Comparison of ENCODE assay signal across 22 cellular contexts in the genomic region with DNA sequence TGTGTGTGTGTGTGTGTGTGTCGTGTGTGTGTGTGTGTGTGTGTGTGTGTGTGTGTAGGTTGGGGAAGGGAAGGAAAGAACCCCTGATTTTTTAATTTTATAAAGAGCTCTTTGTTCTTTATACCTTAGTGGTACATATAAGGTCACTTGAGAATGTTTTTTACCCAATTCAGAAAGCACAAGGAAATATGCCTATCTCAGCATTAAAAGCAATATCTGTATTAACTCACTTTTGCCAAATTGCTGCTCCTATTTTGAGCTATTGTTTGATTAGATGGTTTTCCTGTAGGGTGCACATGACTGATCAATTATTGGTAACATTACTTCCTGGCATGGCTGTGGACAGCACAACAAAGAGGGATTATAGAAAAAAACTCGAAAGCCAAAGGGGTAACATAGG.
"Had no signal": no experiment of that assay in that cellular context is flagged by ENCODE, and none has a peak within 500 bp of the region (broad histone marks: within the 10 kb centered on the region; RNA-seq: fewer than 3 reads in every experiment).

No MANE protein-coding gene starts in this region.

- H3K9me3 ChIP-seq: MG63, SJSA1 had no signal

- H3K36me3 ChIP-seq: MG63, SJSA1 had no signal

- H3K27ac ChIP-seq: SJSA1 had no signal

- H3K27me3 ChIP-seq: MG63, SJSA1 had no signal

- DNase-seq: Karpas-422, KG1, MG63, NCI-H1092, NCI-H1105 treated with DMSO at 0.1 percent for 48 hours, NCI-H1417 treated with DMSO at 0.1 percent for 48 hours, NCI-H146, NCI-H1694 treated with DMSO at 0.1 percent for 48 hours, NCI-H1930, NCI-H2081, NCI-H2171, NCI-H226, NCI-H446, NCI-H510A, NCI-H524 treated with DMSO at 0.1 percent for 48 hours, NCI-H774, Right ventricle myocardium superior, RPMI8226, SIG-M5, SW 1271 had no signal

- FAIRE-seq: RCC 7860 had no signal

- H3K4me3 ChIP-seq: MG63, SJSA1 had no signal
